10 cellular contexts compared by ENCODE assay signal in the genomic region with DNA sequence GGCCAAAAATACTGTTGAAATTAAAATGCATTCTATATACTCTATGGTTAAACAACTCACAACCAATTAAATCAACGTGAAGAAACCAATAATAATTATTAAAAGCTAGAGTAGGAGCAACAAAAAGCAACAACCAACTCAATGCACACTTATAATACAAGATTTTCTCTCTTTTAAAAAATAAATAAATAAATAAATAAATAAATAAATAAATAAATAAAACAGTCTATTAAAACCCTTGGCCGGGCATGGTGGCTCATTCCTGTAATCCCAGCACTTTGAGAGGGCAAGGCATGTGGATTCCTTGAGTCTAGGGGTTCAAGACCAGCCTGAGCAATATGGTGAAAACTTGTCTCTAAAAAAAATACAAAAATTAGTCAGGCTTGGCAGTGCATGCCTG.
"Had no signal": no experiment of that assay in that cellular context is flagged by ENCODE, and none has a peak within 500 bp of the region (broad histone marks: within the 10 kb centered on the region; RNA-seq: fewer than 3 reads in every experiment).

No MANE protein-coding gene starts in this region.

- DNase-seq: H9, HCEC 1CT, HFFc6, IMR-90, KG1 had no signal

- ATAC-seq: GM23338, K562 had no signal

- FAIRE-seq: H1, H54, HTR-8/SVneo, K562 had no signal
